ENCODE assay signal across 8 cellular contexts in the genomic region with DNA sequence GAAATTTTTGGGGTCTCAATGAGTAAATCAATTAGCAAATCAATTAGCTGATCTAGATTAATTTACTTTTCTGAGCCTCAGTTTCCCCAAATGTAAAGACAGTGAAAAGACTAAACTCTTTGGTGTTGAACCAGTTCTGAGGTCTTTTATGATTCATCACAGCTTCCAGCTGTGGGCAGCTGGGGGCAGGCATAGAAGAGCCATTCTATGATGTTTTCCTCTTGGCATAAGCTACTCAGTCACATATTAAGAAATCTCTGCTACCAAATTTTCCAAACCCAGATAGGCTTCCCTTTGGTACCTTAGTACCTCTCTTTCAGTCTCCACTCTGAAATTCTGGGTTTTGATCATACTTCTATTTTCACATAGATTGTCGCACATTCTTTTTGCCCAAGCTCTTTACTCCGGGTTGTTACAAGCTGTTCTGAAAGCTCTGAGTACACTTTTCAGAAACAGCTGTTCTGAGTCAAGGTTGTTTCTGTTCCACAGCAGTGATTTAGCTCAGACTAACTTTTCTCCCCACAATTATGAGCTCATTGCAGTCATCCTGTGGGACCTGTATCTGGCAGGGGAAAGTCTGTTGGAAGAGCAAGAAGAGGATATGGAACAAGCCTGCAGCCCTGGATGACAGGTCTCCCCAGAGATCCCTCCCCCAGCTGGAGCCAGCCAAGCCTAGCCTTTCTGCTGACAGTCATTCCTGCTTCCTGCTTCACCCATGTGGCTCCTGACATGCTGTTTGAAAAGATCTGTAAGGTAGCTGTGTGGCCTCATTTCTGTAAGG.
A peak's percentile ranks its signal among the peaks of the same experiment; 100 is the strongest.
DNase-seq lines count a peak whose midpoint lies in the region; ATAC-seq, FAIRE-seq and TF ChIP-seq lines count a peak whose summit lies in the region.

No MANE protein-coding gene starts in this region.

- no peak overlapping the region for H3K4me3 Mint-ChIP-seq in T-cell

- peak; percentile 56 for ATAC-seq in GM19452 (IDR thresholded peaks at IDR 0.05; ENCODE audit: unreplicated experiment)
- peak; percentile 62 for ATAC-seq in HG03439 (IDR thresholded peaks at IDR 0.05; ENCODE audit: unreplicated experiment)
- ATAC-seq in T-cell (replicated peaks in 1 of 4), result no peak

- peaks cover 0 to 11% (median 0%) of the 10 kb centered on the region in 3 donors for H3K9me3 Mint-ChIP-seq in T-cell

- DNase-seq in glomerular visceral epithelial cell (ENCODE audit: extremely low spot score) (peak; percentile 13), stromal cell of bone marrow (ENCODE audit: low read depth) (peak; percentile 83), NCI-H1105 treated with DMSO at 0.1 percent for 48 hours (lab: John Stamatoyannopoulos, UW) (no peak), D721Med (ENCODE audit: insufficient read length, low spot score) (no peak), T-cell (no peak), NCI-H2196 (lab: John Stamatoyannopoulos, UW; ENCODE audit: unreplicated experiment) (no peak)

- no peak for TF ChIP-seq CTCF in D721Med (IDR thresholded peaks at IDR 0.05; ENCODE audit: insufficient read depth, missing control alignments)

- no peaks in the 10 kb centered on the region for H3K27me3 Mint-ChIP-seq in T-cell

- FAIRE-seq in D721Med (lab: Jason Lieb, UNC), result no peak

- H3K27ac Mint-ChIP-seq in T-cell, result no peak overlapping the region

- H3K4me1 Mint-ChIP-seq in T-cell, result no peaks in the 10 kb centered on the region

- POLR2A ChIA-PET in T-cell (lab: Charles Lee), result no interaction called here

- no peaks in the 10 kb centered on the region for H3K36me3 Mint-ChIP-seq in T-cell

- CTCF ChIA-PET in T-cell (lab: Charles Lee), result interaction anchor here in 1 of 2 donors (1.2 kb wide), 1 partner anchor 12 kb away, joined by 3 read pairs; no protein-coding TSS in a partner anchor

Comparison
In these comparisons a context has a peak if more than half of its experiments do, and no peak if none do; other contexts are left out.
1. ATAC-seq: peak in GM19452 (single experiment) and HG03439 (single experiment); none in T-cell (0 of 4).
2. DNase-seq: peak in glomerular visceral epithelial cell (single experiment) and stromal cell of bone marrow (single experiment); none in NCI-H1105 treated with DMSO at 0.1 percent for 48 hours (single experiment), D721Med (single experiment), T-cell (0 of 34) and NCI-H2196 (single experiment).